In genomic region chr11:114400222-114400973, GRCh38 we compare ENCODE assay signal across 8 cellular contexts.
DNase-seq lines count a peak whose midpoint lies in the region; ATAC-seq and TF ChIP-seq lines count a peak whose summit lies in the region.

Gene C11orf71 (minus strand): TSS chr11:114400511. CDS start chr11:114400331, 180 bp downstream.
Gene RBM7 (plus strand): TSS chr11:114400666. CDS start chr11:114400672, 6 bp downstream.

- no peak for TF ChIP-seq CTCF in AG09319 (IDR thresholded peaks at IDR 0.05; ENCODE audit: low read depth, low read length)

- ATAC-seq in HG03196 (IDR thresholded peaks at IDR 0.05; ENCODE audit: unreplicated experiment): peak; percentile 97

- DNase-seq in AG09319 (ENCODE audit: extremely low read depth, low read depth) (peak; percentile 98), NCI-H345 (lab: John Stamatoyannopoulos, UW) (peak; percentile 97), cerebellar cortex (ENCODE audit: low spot score) (peak; percentile 95), islet precursor cell (peak; percentile 100)
- DNase-seq in activated CD4-positive, CD25-positive, alpha-beta regulatory T cell treated with anti-CD3 and anti-CD28 coated beads, Interleukin-2, amount 50 U/mL, for 16 hours (ENCODE audit: low read depth, low spot score): peak; percentile 98
- peak; percentile 92 to 96 (median 95) for DNase-seq in stimulated activated CD4-positive, alpha-beta T cell treated with anti-CD3 and anti-CD28 coated beads, Interleukin-12 subunit alpha, Interleukin-12 subunit beta, amount 100 ng/mL, for 48 hours (ENCODE audit: low read depth in 2 of 3, low spot score in 1 of 3)

- in situ Hi-C loops in GM18951 (cut with MboI; ENCODE audit: low sequenced_read_pairs, unreplicated experiment): no loop called here

- peak; percentile 98 for TF ChIP-seq POLR2A in GM18951 (IDR thresholded peaks at IDR 0.05; ENCODE audit: extremely low read depth, insufficient read depth, insufficient read length)

Comparison
In these comparisons a context has a peak if more than half of its experiments do, and no peak if none do; other contexts are left out.
1. Peak in every context shown above with its lines: DNase-seq and ATAC-seq.